In the genomic region with DNA sequence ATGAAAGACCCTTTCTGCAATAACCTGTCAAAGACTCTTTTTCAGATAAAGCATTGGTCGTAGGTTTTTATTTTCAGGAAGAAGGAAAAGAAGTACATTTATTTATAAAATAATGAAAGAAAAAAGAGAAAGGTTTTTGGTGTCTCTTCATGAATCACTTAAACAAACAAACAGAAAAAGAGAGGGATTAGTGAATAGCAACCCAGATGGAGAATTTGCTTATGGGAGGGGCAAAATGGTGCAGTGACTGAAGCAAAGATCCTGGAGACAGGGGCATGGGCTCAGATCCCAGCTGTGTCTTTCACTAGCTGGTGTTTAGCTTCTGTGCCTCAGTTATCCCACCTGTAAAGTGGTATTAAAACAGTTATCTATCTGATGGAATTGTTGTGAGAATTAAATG, we compare ENCODE assay signal across 17 cellular contexts.
DNase-seq lines count a peak whose midpoint lies in the region; ATAC-seq and TF ChIP-seq lines count a peak whose summit lies in the region.
"Had no signal": no experiment of that assay in that cellular context is flagged by ENCODE, and none has a peak within 500 bp of the region (broad histone marks: within the 10 kb centered on the region; RNA-seq: fewer than 3 reads in every experiment).

No MANE protein-coding gene starts in this region.

- DNase-seq in EL, result peak; percentile 27
- peak; percentile 45 for DNase-seq in M059J (ENCODE audit: low read depth)
- peak; percentile 25 to 63 for DNase-seq in fibroblast of lung (ENCODE audit: low read depth in 2 of 2)
- no peak for DNase-seq in smooth muscle cell (lab: John Stamatoyannopoulos, UW; ENCODE audit: unreplicated experiment)
- DNase-seq in activated naive CD4-positive, alpha-beta T cell (lab: John Stamatoyannopoulos, UW), result no peak
- DNase-seq: CD8-positive, alpha-beta T cell; DND-41; MV-4-11; NCI-H1417 treated with DMSO at 0.1 percent for 48 hours; NCI-H1930; NCI-H510A treated with DMSO at 0.1 percent for 48 hours; Right ventricle myocardium superior; SK-N-SH; T-cell had no signal

- H2AFZ ChIP-seq in fibroblast of lung (ENCODE audit: low read length) (no peak overlapping the region), smooth muscle cell (ENCODE audit: low read depth) (no peak overlapping the region)

- no peak overlapping the region for H3K4me2 ChIP-seq in fibroblast of lung (ENCODE audit: extremely low read depth, insufficient read depth, low read length)
- H3K4me2 ChIP-seq in smooth muscle cell, result peak overlapping the region; percentile 48
- H3K4me2 ChIP-seq: BLaER1, SK-N-SH had no signal

- no peak overlapping the region for H3K4me3 ChIP-seq in fibroblast of lung (replicated peaks in 1 of 4; ENCODE audit: control extremely low read depth in 1 of 4, insufficient read depth in 1 of 4, low read depth in 3 of 4, low read length in 4 of 4)
- no peak overlapping the region for H3K4me3 ChIP-seq in smooth muscle cell
- H3K4me3 ChIP-seq: BLaER1 had no signal

- H3K9me3 ChIP-seq in fibroblast of lung (ENCODE audit: control insufficient read depth, insufficient read depth, low read depth, low read length) (no peaks in the 10 kb centered on the region), smooth muscle cell (replicated peaks; ENCODE audit: low read depth) (no peaks in the 10 kb centered on the region)
- H3K9me3 ChIP-seq: BLaER1, SK-N-SH had no signal

- TF ChIP-seq CTCF in fibroblast of lung (conservative IDR thresholded peaks at IDR 0.05 in 1 of 2, IDR thresholded peaks at IDR 0.05 in 1 of 2; ENCODE audit: low read depth in 1 of 2, low read length in 2 of 2) (no peak), smooth muscle cell (IDR thresholded peaks at IDR 0.05; ENCODE audit: borderline replicate concordance, insufficient read depth, poor library complexity, severe bottlenecking) (no peak)

- H3K9ac ChIP-seq in fibroblast of lung (ENCODE audit: insufficient read depth, low read length) (no peak overlapping the region), smooth muscle cell (ENCODE audit: low read depth) (no peak overlapping the region)
- H3K9ac ChIP-seq: BLaER1, SK-N-SH had no signal

- ATAC-seq in GM21360 (IDR thresholded peaks at IDR 0.05; ENCODE audit: unreplicated experiment) (no peak), HG02588 (IDR thresholded peaks at IDR 0.05; ENCODE audit: unreplicated experiment) (no peak)
- ATAC-seq: CD8-positive, alpha-beta T cell; T-cell had no signal

- no peaks in the 10 kb centered on the region for H3F3A ChIP-seq in smooth muscle cell (ENCODE audit: low read depth)

- 45% methylated on average over 1 of the region's 1 CpG for whole genome bisulfite sequencing in smooth muscle cell (ENCODE audit: low lambda C conversion rate)

- H4K20me1 ChIP-seq in fibroblast of lung (ENCODE audit: control insufficient read depth, extremely low read depth, insufficient read depth, low read length) (no peaks in the 10 kb centered on the region), smooth muscle cell (ENCODE audit: low read depth) (no peaks in the 10 kb centered on the region)
- H4K20me1 ChIP-seq: BLaER1 had no signal

- H3K36me3 ChIP-seq in fibroblast of lung (ENCODE audit: control insufficient read depth, insufficient read depth, low read length) (no peaks in the 10 kb centered on the region), smooth muscle cell (ENCODE audit: low read depth) (no peaks in the 10 kb centered on the region)
- H3K36me3 ChIP-seq: BLaER1 had no signal

- no peaks in the 10 kb centered on the region for H3K79me2 ChIP-seq in fibroblast of lung (ENCODE audit: control insufficient read depth, insufficient read depth, low read length)
- H3K79me2 ChIP-seq in smooth muscle cell (ENCODE audit: low read depth), result no peaks in the 10 kb centered on the region

- no peaks in the 10 kb centered on the region for H3K27me3 ChIP-seq in fibroblast of lung (ENCODE audit: control insufficient read depth, insufficient read depth, low read length)
- H3K27me3 ChIP-seq in smooth muscle cell (ENCODE audit: low read depth), result no peaks in the 10 kb centered on the region
- H3K27me3 ChIP-seq: BLaER1 had no signal

- H3K4me1 ChIP-seq in fibroblast of lung (ENCODE audit: control insufficient read depth, extremely low read depth, insufficient read depth, low read length) (no peaks in the 10 kb centered on the region), smooth muscle cell (ENCODE audit: low read depth) (peaks cover 7% of the 10 kb centered on the region)
- H3K4me1 ChIP-seq: BLaER1 had no signal

- no peak overlapping the region for H3K27ac ChIP-seq in fibroblast of lung (ENCODE audit: insufficient read depth, low read length)
- peak overlapping the region; percentile 79 for H3K27ac ChIP-seq in smooth muscle cell (ENCODE audit: low read depth)
- H3K27ac ChIP-seq: BLaER1 had no signal

Comparison
In these comparisons a context has a peak if more than half of its experiments do, and no peak if none do; other contexts are left out.
1. DNase-seq: peak in EL (single experiment), M059J (single experiment) and fibroblast of lung (2 of 2); none in smooth muscle cell (single experiment) and activated naive CD4-positive, alpha-beta T cell (0 of 4).